ENCODE assay signal across 10 cellular contexts in genomic region chr20:6533828-6534388, GRCh38.
A peak's percentile ranks its signal among the peaks of the same experiment; 100 is the strongest.
DNase-seq lines count a peak whose midpoint lies in the region; ATAC-seq, FAIRE-seq and TF ChIP-seq lines count a peak whose summit lies in the region.
"Had no signal": no experiment of that assay in that cellular context is flagged by ENCODE, and none has a peak within 500 bp of the region (broad histone marks: within the 10 kb centered on the region; RNA-seq: fewer than 3 reads in every experiment).

No MANE protein-coding gene starts in this region.

- no peak overlapping the region for H3K9ac ChIP-seq in duodenal mucosa (ENCODE audit: low read depth in 1 of 2, low read length in 2 of 2)

- H3K27ac ChIP-seq in duodenal mucosa (ENCODE audit: low read depth, low read length), result no peak overlapping the region

- POLR2A ChIA-PET in GM10248 (lab: Yijun Ruan, JAX), result no interaction called here

- H3K36me3 ChIP-seq in duodenal mucosa (ENCODE audit: control insufficient read depth in 1 of 2, insufficient read depth in 2 of 2, low read length in 2 of 2), result no peaks in the 10 kb centered on the region

- peak overlapping the region; percentile 25 for H3K4me3 ChIP-seq in duodenal mucosa (ENCODE audit: low read depth in 1 of 2, low read length in 2 of 2)

- FAIRE-seq in urothelium cell line (lab: Jason Lieb, UNC), result no peak

- H3K36me3 Mint-ChIP-seq in mesothelial cell of epicardium, result peaks cover 2% of the 10 kb centered on the region

- no peak for ATAC-seq in HG03097 (IDR thresholded peaks at IDR 0.05; ENCODE audit: low FRiP score, unreplicated experiment)
- no peak for ATAC-seq in HG02870 (IDR thresholded peaks at IDR 0.05; ENCODE audit: unreplicated experiment)

- H3K4me1 ChIP-seq in duodenal mucosa (ENCODE audit: control insufficient read depth in 1 of 2, insufficient read depth in 2 of 2, low read length in 2 of 2), result no peaks in the 10 kb centered on the region

- no peaks in the 10 kb centered on the region for H3K27me3 ChIP-seq in duodenal mucosa (ENCODE audit: control insufficient read depth in 1 of 2, insufficient read depth in 2 of 2, low read length in 2 of 2)

- H3K4me1 Mint-ChIP-seq in mesothelial cell of epicardium, result peaks cover 13% of the 10 kb centered on the region

- H3K9me3 Mint-ChIP-seq in mesothelial cell of epicardium, result peaks cover 8% of the 10 kb centered on the region
- H3K9me3 Mint-ChIP-seq: H9 had no signal

- H3K27ac Mint-ChIP-seq in mesothelial cell of epicardium, result peak overlapping the region; percentile 85
- H3K27ac Mint-ChIP-seq: H9 had no signal

- CTCF ChIA-PET in GM10248 (lab: Yijun Ruan, JAX), result interaction anchor here (0.7 kb wide), 1 partner anchor 19 kb away, joined by 3 read pairs; no protein-coding TSS in a partner anchor

- peak; percentile 4 for DNase-seq in NCI-H2227 (lab: John Stamatoyannopoulos, UW; ENCODE audit: unreplicated experiment)
- DNase-seq in NCI-H2227 treated with DMSO at 0.1 percent for 48 hours (lab: John Stamatoyannopoulos, UW), result no peak
- DNase-seq in mesothelial cell of epicardium (ENCODE audit: low spot score in 2 of 2, unreplicated experiment in 2 of 2), result no peak
- peak; percentile 40 for DNase-seq in urothelium cell line (ENCODE audit: low spot score)
- no peak for DNase-seq in GM10248 (ENCODE audit: extremely low spot score)
- DNase-seq: activated CD4-positive, CD25-positive, alpha-beta regulatory T cell treated with anti-CD3 and anti-CD28 coated beads, Interleukin-2, amount 50 U/mL, for 72 hours; H9 had no signal

- peak overlapping the region; percentile 51 for H3K4me3 Mint-ChIP-seq in mesothelial cell of epicardium
- H3K4me3 Mint-ChIP-seq: H9 had no signal

- TF ChIP-seq CTCF in mesothelial cell of epicardium (IDR thresholded peaks at IDR 0.05; ENCODE audit: unreplicated experiment) (no peak), GM10248 (IDR thresholded peaks at IDR 0.05; ENCODE audit: control extremely low read depth, extremely low read depth, low read depth, missing control alignments) (no peak)

- no peaks in the 10 kb centered on the region for H3K27me3 Mint-ChIP-seq in mesothelial cell of epicardium (ENCODE audit: low read depth)

- no peaks in the 10 kb centered on the region for H3K9me3 ChIP-seq in duodenal mucosa (ENCODE audit: control insufficient read depth in 1 of 2, low read length in 2 of 2)

Comparison
In these comparisons a context has a peak if more than half of its experiments do, and no peak if none do; other contexts are left out.
1. DNase-seq: peak in NCI-H2227 (single experiment) and urothelium cell line (single experiment); none in NCI-H2227 treated with DMSO at 0.1 percent for 48 hours (single experiment), mesothelial cell of epicardium (0 of 2) and GM10248 (single experiment).